ENCODE assay signal across 8 cellular contexts in genomic region chr9:137086531-137087408, GRCh38. TPM values are rescaled to one million over a fixed set of nuclear protein-coding genes. Genes with fewer than 3 reads are reported as not detected.
DNase-seq lines count a peak whose midpoint lies in the region; ATAC-seq and TF ChIP-seq lines count a peak whose summit lies in the region.

Gene MAN1B1 (plus strand): TSS chr9:137086985. CDS start chr9:137087000, 15 bp downstream.

- no peaks in the 10 kb centered on the region for H3K9me3 ChIP-seq in ovary
- no peaks in the 10 kb centered on the region for H3K9me3 ChIP-seq in thyroid gland

- TF ChIP-seq EP300 in ovary (IDR thresholded peaks at IDR 0.05) = no peak

- intact Hi-C loops in Right ventricle myocardium inferior (cut with DNase I) (no loop called here), ovary (cut with DNase I) (no loop called here), thyroid gland (cut with DNase I) (no loop called here)

- H3K36me3 ChIP-seq in ovary (no peaks in the 10 kb centered on the region), thyroid gland (peaks cover 0 to 4% of the 10 kb centered on the region in 2 donors)

- WGBS in ovary, 3 donors = 0 to 1% (median 0%) methylated on average over 33 to 101 of the region's 101 CpGs
- WGBS in thyroid gland, 2 donors = 1% methylated on average over 29 of the region's 101 CpGs; no CpG with 5 or more reads in 1 of the 2 donors

- TF ChIP-seq CTCF in GM12864 (IDR thresholded peaks at IDR 0.05; ENCODE audit: low read depth, low read length, missing control alignments) (no peak), ovary (IDR thresholded peaks at IDR 0.05) (no peak), thyroid gland (IDR thresholded peaks at IDR 0.05) (no peak)

- H3K27ac ChIP-seq in ovary (peak within 1 kb of the TSS; percentile 55 to 68), thyroid gland (peak within 1 kb of the TSS; percentile 71 to 93 (median 78))

- TF ChIP-seq POLR2A in ovary (IDR thresholded peaks at IDR 0.05) (peak; percentile 87), thyroid gland (IDR thresholded peaks at IDR 0.05) (peak; percentile 60 to 87)

- ATAC-seq in HG02759 (IDR thresholded peaks at IDR 0.05; ENCODE audit: unreplicated experiment) (peak; percentile 78), Right ventricle myocardium inferior (peak; percentile 95)

- DNase-seq in GM12864 (ENCODE audit: low read depth) (peak; percentile 98), NCI-H1417 (lab: John Stamatoyannopoulos, UW) (peak; percentile 96 to 100 (median 99)), SW 1271 (lab: John Stamatoyannopoulos, UW) (peak; percentile 96 to 99), Right ventricle myocardium inferior (ENCODE audit: missing footprints) (peak; percentile 100), ovary (peak; percentile 97 to 99 (median 98)), thyroid gland (peak; percentile 100)
- DNase-seq in activated naive CD8-positive, alpha-beta T cell treated with anti-CD3 and anti-CD28 coated beads, Interleukin-2, amount 50 U/mL, for 16 hours (ENCODE audit: low read depth, low spot score) = peak; percentile 98

- H3K27me3 ChIP-seq in ovary (no peaks in the 10 kb centered on the region), thyroid gland (no peaks in the 10 kb centered on the region)

- H3K4me1 ChIP-seq in ovary (ENCODE audit: insufficient read depth) (peaks cover 9% of the 10 kb centered on the region), thyroid gland (peaks cover 15 to 23% of the 10 kb centered on the region in 2 donors)

- peak within 1 kb of the TSS; percentile 87 for H3K4me3 ChIP-seq in GM12864 (ENCODE audit: low read depth, low read length)
- H3K4me3 ChIP-seq in ovary = peak within 1 kb of the TSS; percentile 82
- H3K4me3 ChIP-seq in thyroid gland (replicated peaks in 1 of 3) = peak within 1 kb of the TSS; percentile 60 to 84 (median 77)

RNA-seq across cellular contexts. Expression of gene MAN1B1, which starts in this region (rescaled TPM):
- total RNA-seq in Right ventricle myocardium inferior = 20.4 TPM
- total RNA-seq in ovary = 10 to 100 TPM; 30.2 to 55.1 (median 38.6) TPM
- 100 to 1,000 TPM in 1 of 2 donors, 10 to 100 TPM in 1; 44.0 to 109 TPM for polyA plus RNA-seq in ovary
- 10 to 100 TPM; 48.2 to 73.8 (median 67.2) TPM for total RNA-seq in thyroid gland

Comparison
In these comparisons a context has a peak if more than half of its experiments do, and no peak if none do; other contexts are left out.
1. Peak in every context shown above with its lines: DNase-seq, ATAC-seq, H3K4me3 ChIP-seq and H3K27ac ChIP-seq.